9 cellular contexts compared by ENCODE assay signal in genomic region chr10:17847586-17848296, GRCh38. TPM values are rescaled to one million over a fixed set of nuclear protein-coding genes. Genes with fewer than 3 reads are reported as not detected.
A peak's percentile ranks its signal among the peaks of the same experiment; 100 is the strongest.
DNase-seq lines count a peak whose midpoint lies in the region; ATAC-seq and TF ChIP-seq lines count a peak whose summit lies in the region.
"Had no signal": no experiment of that assay in that cellular context is flagged by ENCODE, and none has a peak within 500 bp of the region (broad histone marks: within the 10 kb centered on the region; RNA-seq: fewer than 3 reads in every experiment).

No MANE protein-coding gene starts in this region.

- H3K4me1 ChIP-seq in endodermal cell (ENCODE audit: control insufficient read depth, insufficient read depth, low read length) = no peaks in the 10 kb centered on the region

- no peaks in the 10 kb centered on the region for H3K27me3 ChIP-seq in endodermal cell (ENCODE audit: control insufficient read depth, insufficient read depth, low read length, poor library complexity, severe bottlenecking)
- H3K27me3 ChIP-seq: neutrophil had no signal

- no peaks in the 10 kb centered on the region for H3K27me3 Mint-ChIP-seq in endodermal cell (ENCODE audit: insufficient read depth)

- ATAC-seq in HG03354 (IDR thresholded peaks at IDR 0.05; ENCODE audit: poor library complexity, severe bottlenecking, unreplicated experiment) = no peak

- H3K36me3 ChIP-seq in endodermal cell (ENCODE audit: control insufficient read depth, insufficient read depth, low read length) = no peaks in the 10 kb centered on the region
- H3K36me3 ChIP-seq: neutrophil had no signal

- H3K9me3 ChIP-seq in endodermal cell (ENCODE audit: control insufficient read depth, low read length) = no peaks in the 10 kb centered on the region
- H3K9me3 ChIP-seq: neutrophil had no signal

- no peak overlapping the region for H3K9ac ChIP-seq in endodermal cell (ENCODE audit: extremely low read depth, low read length, poor library complexity, severe bottlenecking)

- DNase-seq in NCI-H1105 treated with DMSO at 0.1 percent for 48 hours (lab: John Stamatoyannopoulos, UW) = peak; percentile 3
- no peak for DNase-seq in NCI-H1105 (lab: John Stamatoyannopoulos, UW)
- peak; percentile 35 for DNase-seq in NAMALWA (ENCODE audit: low spot score)
- peak; percentile 51 for DNase-seq in endodermal cell
- DNase-seq in retinal pigment epithelial cell (ENCODE audit: low read depth) = no peak
- DNase-seq in GOT3 (lab: John Stamatoyannopoulos, UW) = no peak
- no peak for DNase-seq in coronary artery (ENCODE audit: low spot score)

- H3K9me3 Mint-ChIP-seq in endodermal cell = no peaks in the 10 kb centered on the region

- H3K4me3 ChIP-seq in endodermal cell (ENCODE audit: low read length) (no peak overlapping the region), retinal pigment epithelial cell (ENCODE audit: low read length) (no peak overlapping the region), coronary artery (no peak overlapping the region)

- WGBS in endodermal cell (ENCODE audit: insufficient coverage in 1 of 2, insufficient read length in 1 of 2), 2 experiments = 79 to 85% methylated on average over 2 to 4 of the region's 5 CpGs

- no peak overlapping the region for H3K27ac ChIP-seq in endodermal cell (ENCODE audit: low read depth, low read length)
- no peak overlapping the region for H3K27ac ChIP-seq in coronary artery
- H3K27ac ChIP-seq: neutrophil had no signal

- TF ChIP-seq CTCF in endodermal cell (conservative IDR thresholded peaks at IDR 0.05) = peak; percentile 78
- peak; percentile 49 for TF ChIP-seq CTCF in retinal pigment epithelial cell (conservative IDR thresholded peaks at IDR 0.05; ENCODE audit: low read depth, low read length)
- no peak for TF ChIP-seq CTCF in coronary artery (IDR thresholded peaks at IDR 0.05)

- no peak overlapping the region for H3K4me3 Mint-ChIP-seq in endodermal cell

- peaks cover 3% of the 10 kb centered on the region for H3K4me1 Mint-ChIP-seq in endodermal cell

- no peaks in the 10 kb centered on the region for H3K36me3 Mint-ChIP-seq in endodermal cell (ENCODE audit: low read depth)

- H3K27ac Mint-ChIP-seq in endodermal cell = no peak overlapping the region

RNA-seq across cellular contexts. Expression of gene MRC1, which starts 38.6 kb away (rescaled TPM):
- total RNA-seq in endodermal cell = under 1 TPM in 1 of 2 donors, not detected in 1; 0.09 TPM
- 0.07 TPM for polyA plus RNA-seq in endodermal cell (2013, experiment 1 of 2)
- polyA plus RNA-seq in endodermal cell (2013, experiment 2 of 2) = 0.04 TPM

Comparison
In these comparisons a context has a peak if more than half of its experiments do, and no peak if none do; other contexts are left out.
1. DNase-seq: peak in NCI-H1105 treated with DMSO at 0.1 percent for 48 hours (single experiment), NAMALWA (single experiment) and endodermal cell (single experiment); none in NCI-H1105 (single experiment), retinal pigment epithelial cell (single experiment), GOT3 (single experiment) and coronary artery (single experiment).